In genomic region chr20:29873946-29874345, GRCh38 we compare ENCODE assay signal across 9 cellular contexts.
DNase-seq lines count a peak whose midpoint lies in the region; ATAC-seq lines count a peak whose summit lies in the region.
"Had no signal": no experiment of that assay in that cellular context is flagged by ENCODE, and none has a peak within 500 bp of the region (broad histone marks: within the 10 kb centered on the region; RNA-seq: fewer than 3 reads in every experiment).

No MANE protein-coding gene starts in this region.

- no peak overlapping the region for H3K9ac ChIP-seq in NT2/D1 (ENCODE audit: insufficient read length, low read depth)
- H3K9ac ChIP-seq: BLaER1 treated with 17β-estradiol and CSF1 and Interleukin-3, amounts not matched to agents 10 nM and 100 nM had no signal

- H3K9me3 ChIP-seq in NT2/D1 (ENCODE audit: insufficient read depth, low read length) = no peaks in the 10 kb centered on the region; the same call in 1 of the 2 replicates

- H3K4me3 ChIP-seq in NT2/D1 (ENCODE audit: insufficient read length, low read depth) = peak overlapping the region; percentile 21
- H3K4me3 ChIP-seq: BLaER1 treated with 17β-estradiol and CSF1 and Interleukin-3, amounts not matched to agents 10 nM and 100 nM had no signal

- H3K4me1 ChIP-seq in NT2/D1 (ENCODE audit: insufficient read depth, insufficient read length) = no peaks in the 10 kb centered on the region
- H3K4me1 ChIP-seq: BLaER1 treated with 17β-estradiol and CSF1 and Interleukin-3, amounts not matched to agents 10 nM and 100 nM had no signal

- peak; percentile 14 for DNase-seq in NCI-H510A treated with DMSO at 0.1 percent for 48 hours (lab: John Stamatoyannopoulos, UW)
- no peak for DNase-seq in NCI-H510A (lab: John Stamatoyannopoulos, UW)
- DNase-seq in NT2/D1 (ENCODE audit: low read depth, low spot score) = no peak
- DNase-seq in effector memory CD8-positive, alpha-beta T cell = peak in 2 of 3 experiments; percentile 14
- DNase-seq in natural killer cell treated with Interleukin-12 subunit alpha and Interleukin-12 subunit beta and Interleukin-15 and Interleukin-18, amount 100 ng/mL, for 72 hours (ENCODE audit: low spot score) = peak; percentile 72
- no peak for DNase-seq in T-helper 2 cell treated with Interferon-gamma antibody and Interleukin-4, amounts not matched to agents 5 μg/mL and 100 μg/mL, for 36 hours (ENCODE audit: low spot score)

- peaks cover 0 to 4% of the 10 kb centered on the region in 2 donors for H3K27me3 Mint-ChIP-seq in effector memory CD8-positive, alpha-beta T cell
- H3K27me3 Mint-ChIP-seq in natural killer cell treated with Interleukin-12 subunit alpha and Interleukin-12 subunit beta and Interleukin-15 and Interleukin-18, amount 100 ng/mL, for 72 hours = no peaks in the 10 kb centered on the region
- peaks cover 2% of the 10 kb centered on the region for H3K27me3 Mint-ChIP-seq in T-helper 2 cell treated with Interferon-gamma antibody and Interleukin-4, amounts not matched to agents 5 μg/mL and 100 μg/mL, for 36 hours (ENCODE audit: low read depth)

- H3K9me3 Mint-ChIP-seq in effector memory CD8-positive, alpha-beta T cell = peaks cover 19 to 27% of the 10 kb centered on the region in 2 donors
- peaks cover 29% of the 10 kb centered on the region for H3K9me3 Mint-ChIP-seq in natural killer cell treated with Interleukin-12 subunit alpha and Interleukin-12 subunit beta and Interleukin-15 and Interleukin-18, amount 100 ng/mL, for 72 hours
- H3K9me3 Mint-ChIP-seq in T-helper 2 cell treated with Interferon-gamma antibody and Interleukin-4, amounts not matched to agents 5 μg/mL and 100 μg/mL, for 36 hours = peaks cover 73% of the 10 kb centered on the region

- no peaks in the 10 kb centered on the region for H3K27me3 ChIP-seq in NT2/D1 (ENCODE audit: insufficient read depth, insufficient read length)
- H3K27me3 ChIP-seq: BLaER1 treated with 17β-estradiol and CSF1 and Interleukin-3, amounts not matched to agents 10 nM and 100 nM had no signal

- no peak overlapping the region for H3K27ac Mint-ChIP-seq in effector memory CD8-positive, alpha-beta T cell
- H3K27ac Mint-ChIP-seq in natural killer cell treated with Interleukin-12 subunit alpha and Interleukin-12 subunit beta and Interleukin-15 and Interleukin-18, amount 100 ng/mL, for 72 hours = no peak overlapping the region
- no peak overlapping the region for H3K27ac Mint-ChIP-seq in T-helper 2 cell treated with Interferon-gamma antibody and Interleukin-4, amounts not matched to agents 5 μg/mL and 100 μg/mL, for 36 hours

- no peak for ATAC-seq in effector memory CD8-positive, alpha-beta T cell (replicated peaks)
- no peak for ATAC-seq in natural killer cell treated with Interleukin-12 subunit alpha and Interleukin-12 subunit beta and Interleukin-15 and Interleukin-18, amount 100 ng/mL, for 72 hours
- ATAC-seq in HG02852 (IDR thresholded peaks at IDR 0.05; ENCODE audit: unreplicated experiment) (no peak), HG03045 (IDR thresholded peaks at IDR 0.05; ENCODE audit: unreplicated experiment) (no peak)

- H3K36me3 Mint-ChIP-seq in effector memory CD8-positive, alpha-beta T cell (ENCODE audit: insufficient read depth) = no peaks in the 10 kb centered on the region
- H3K36me3 Mint-ChIP-seq in natural killer cell treated with Interleukin-12 subunit alpha and Interleukin-12 subunit beta and Interleukin-15 and Interleukin-18, amount 100 ng/mL, for 72 hours = peaks cover 34% of the 10 kb centered on the region
- peaks cover 6% of the 10 kb centered on the region for H3K36me3 Mint-ChIP-seq in T-helper 2 cell treated with Interferon-gamma antibody and Interleukin-4, amounts not matched to agents 5 μg/mL and 100 μg/mL, for 36 hours (ENCODE audit: low read depth)

- H3K4me1 Mint-ChIP-seq in effector memory CD8-positive, alpha-beta T cell (ENCODE audit: low read depth in 2 of 2) = peaks cover 0 to under 1% of the 10 kb centered on the region in 2 donors
- no peaks in the 10 kb centered on the region for H3K4me1 Mint-ChIP-seq in natural killer cell treated with Interleukin-12 subunit alpha and Interleukin-12 subunit beta and Interleukin-15 and Interleukin-18, amount 100 ng/mL, for 72 hours (ENCODE audit: low read depth in 2 of 2)
- H3K4me1 Mint-ChIP-seq in T-helper 2 cell treated with Interferon-gamma antibody and Interleukin-4, amounts not matched to agents 5 μg/mL and 100 μg/mL, for 36 hours (ENCODE audit: low read depth) = no peaks in the 10 kb centered on the region

- no peaks in the 10 kb centered on the region for H3K36me3 ChIP-seq in NT2/D1 (ENCODE audit: insufficient read depth, insufficient read length, low read length)
- H3K36me3 ChIP-seq: BLaER1 treated with 17β-estradiol and CSF1 and Interleukin-3, amounts not matched to agents 10 nM and 100 nM had no signal

- no peak overlapping the region for H3K4me3 Mint-ChIP-seq in effector memory CD8-positive, alpha-beta T cell
- no peak overlapping the region for H3K4me3 Mint-ChIP-seq in natural killer cell treated with Interleukin-12 subunit alpha and Interleukin-12 subunit beta and Interleukin-15 and Interleukin-18, amount 100 ng/mL, for 72 hours
- H3K4me3 Mint-ChIP-seq in T-helper 2 cell treated with Interferon-gamma antibody and Interleukin-4, amounts not matched to agents 5 μg/mL and 100 μg/mL, for 36 hours = no peak overlapping the region

Comparison
In these comparisons a context has a peak if more than half of its experiments do, and no peak if none do; other contexts are left out.
1. DNase-seq: peak in NCI-H510A treated with DMSO at 0.1 percent for 48 hours (single experiment), effector memory CD8-positive, alpha-beta T cell (2 of 3) and natural killer cell treated with Interleukin-12 subunit alpha and Interleukin-12 subunit beta and Interleukin-15 and Interleukin-18, amount 100 ng/mL, for 72 hours (single experiment); none in NCI-H510A (single experiment), NT2/D1 (single experiment) and T-helper 2 cell treated with Interferon-gamma antibody and Interleukin-4, amounts not matched to agents 5 μg/mL and 100 μg/mL, for 36 hours (single experiment).